ENCODE assay signal across 21 cellular contexts in genomic region chr1:3679799-3680453, GRCh38. TPM values are rescaled to one million over a fixed set of nuclear protein-coding genes. Genes with fewer than 3 reads are reported as not detected.
"Had no signal": no experiment of that assay in that cellular context is flagged by ENCODE, and none has a peak within 500 bp of the region (broad histone marks: within the 10 kb centered on the region; RNA-seq: fewer than 3 reads in every experiment).

No MANE protein-coding gene starts in this region.

- H3K79me2 ChIP-seq: parathyroid adenoma had no signal

- FAIRE-seq: colon, TTC549 had no signal

- H3K36me3 Mint-ChIP-seq: activated naive CD4-positive, alpha-beta T cell treated with anti-CD3 and anti-CD28 coated beads, Interleukin-2, amount 50 U/mL, for 72 hours; naive thymus-derived CD4-positive, alpha-beta T cell had no signal

- DNase-seq: activated CD4-positive, alpha-beta T cell treated with anti-CD3 and anti-CD28 coated beads for 36 hours; activated CD4-positive, alpha-beta T cell treated with anti-CD3 and anti-CD28 coated beads, Interleukin-2, amount 50 U/mL, for 48 hours; activated gamma-delta T cell; amniotic stem cell; foreskin keratinocyte; naive thymus-derived CD4-positive, alpha-beta T cell; stimulated activated CD4-positive, alpha-beta T cell treated with anti-CD3 and anti-CD28 coated beads, Interleukin-4, amount 100 ng/mL, for 4 hours; stimulated activated naive B cell treated with anti-CD40 and anti-IgM and Interleukin-4, amounts not matched to agents 10 μg/mL and 1 μg/mL and 100 μg/mL, for 72 hours had no signal

- H3K9me3 Mint-ChIP-seq: activated naive CD4-positive, alpha-beta T cell treated with anti-CD3 and anti-CD28 coated beads, Interleukin-2, amount 50 U/mL, for 72 hours; T-helper 2 cell treated with Interferon-gamma antibody and Interleukin-4, amounts not matched to agents 5 μg/mL and 100 μg/mL, for 36 hours had no signal

- H3K27me3 ChIP-seq: upper lobe of left lung had no signal

- H3K27ac Mint-ChIP-seq: activated CD4-positive, alpha-beta T cell treated with anti-CD3 and anti-CD28 coated beads for 36 hours; stimulated activated naive B cell treated with anti-CD40 and anti-IgM and Interleukin-4, amounts not matched to agents 10 μg/mL and 1 μg/mL and 100 μg/mL, for 72 hours; T-helper 2 cell treated with Interferon-gamma antibody and Interleukin-4, amounts not matched to agents 5 μg/mL and 100 μg/mL, for 36 hours had no signal

- H3K4me3 ChIP-seq: cardiac muscle cell, left lung, mucosa of descending colon, thoracic aorta, upper lobe of left lung had no signal

- H3K27ac ChIP-seq: cardiac muscle cell, foreskin keratinocyte, left lung, parathyroid adenoma, thoracic aorta had no signal

- H2AFZ ChIP-seq: parathyroid adenoma had no signal

- H3K9me3 ChIP-seq: left lung, mucosa of descending colon, thoracic aorta, upper lobe of left lung had no signal

- H3K4me3 Mint-ChIP-seq: activated CD4-positive, alpha-beta T cell treated with anti-CD3 and anti-CD28 coated beads for 36 hours; T-helper 2 cell treated with Interferon-gamma antibody and Interleukin-4, amounts not matched to agents 5 μg/mL and 100 μg/mL, for 36 hours had no signal

- H3K9ac ChIP-seq: parathyroid adenoma had no signal

- H3K4me1 ChIP-seq: parathyroid adenoma had no signal

- H3K36me3 ChIP-seq: cardiac muscle cell, left lung, thoracic aorta, upper lobe of left lung had no signal

- ATAC-seq: activated CD4-positive, alpha-beta T cell treated with anti-CD3 and anti-CD28 coated beads for 36 hours; activated naive CD4-positive, alpha-beta T cell treated with anti-CD3 and anti-CD28 coated beads, Interleukin-2, amount 50 U/mL, for 72 hours; foreskin keratinocyte; mucosa of descending colon; naive thymus-derived CD4-positive, alpha-beta T cell; sciatic nerve; stimulated activated naive B cell treated with anti-CD40 and anti-IgM and Interleukin-4, amounts not matched to agents 10 μg/mL and 1 μg/mL and 100 μg/mL, for 72 hours had no signal

RNA-seq across cellular contexts. Expression of gene TP73, which starts 27.6 kb away (rescaled TPM):
- total RNA-seq: cardiac muscle cell, epithelial cell of proximal tubule, fibroblast of lung, sciatic nerve, thoracic aorta had no signal
- polyA plus RNA-seq: fibroblast of lung had no signal
